ENCODE assay signal across 8 cellular contexts in the genomic region with DNA sequence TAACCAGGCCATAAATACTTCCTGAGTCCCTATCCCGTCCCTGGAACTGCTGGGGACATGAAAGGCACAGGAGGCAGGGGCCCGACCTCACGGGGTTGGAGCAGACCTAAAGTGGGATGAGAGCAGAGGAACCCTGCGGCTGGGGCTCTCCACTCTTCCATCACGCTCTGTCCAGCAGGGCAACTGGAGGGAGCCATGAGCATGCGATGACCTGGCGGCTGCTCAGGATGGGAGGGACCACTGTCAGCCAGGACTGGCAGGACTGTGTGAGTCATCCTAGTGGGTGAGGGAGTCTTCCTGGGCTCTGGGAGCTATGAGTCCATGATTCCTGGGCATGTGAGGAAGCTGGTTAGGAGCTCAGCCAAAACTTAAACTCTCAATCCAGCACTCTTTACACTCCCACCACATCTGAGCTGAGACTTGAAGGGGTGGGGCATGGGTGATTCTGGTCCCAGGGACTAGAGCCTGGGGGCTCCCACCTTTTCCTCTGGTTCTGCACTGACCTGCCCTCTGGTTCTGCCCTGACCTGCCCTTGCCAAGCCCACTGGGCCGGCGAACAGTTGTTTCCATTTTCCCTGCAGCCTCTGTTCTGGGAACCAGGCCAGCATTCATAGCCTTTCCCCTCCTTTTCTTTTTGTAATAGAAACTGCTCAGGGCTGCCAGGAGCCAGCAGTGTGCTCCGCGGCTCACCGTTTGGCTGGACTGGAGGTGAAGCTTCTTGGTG. TPM values are rescaled to one million over a fixed set of nuclear protein-coding genes. Genes with fewer than 3 reads are reported as not detected.
DNase-seq lines count a peak whose midpoint lies in the region; ATAC-seq and TF ChIP-seq lines count a peak whose summit lies in the region.

No MANE protein-coding gene starts in this region.

- no peaks in the 10 kb centered on the region for H3K36me3 ChIP-seq in GM23248 (ENCODE audit: low read depth)
- no peaks in the 10 kb centered on the region for H3K36me3 ChIP-seq in OCI-LY1 (ENCODE audit: insufficient read depth, low read length)
- no peaks in the 10 kb centered on the region for H3K36me3 ChIP-seq in endodermal cell (ENCODE audit: control insufficient read depth, insufficient read depth, low read length)
- no peaks in the 10 kb centered on the region for H3K36me3 ChIP-seq in aorta (ENCODE audit: control insufficient read depth in 1 of 2, insufficient read depth in 2 of 2, low read length in 1 of 2)

- DNase-seq in GM23248 (peak; percentile 99), endodermal cell (peak; percentile 79), midbrain (lab: John Stamatoyannopoulos, UW) (peak; percentile 87), aorta (peak; percentile 93 to 95), GM13977 (ENCODE audit: low spot score) (no peak), OCI-M1 (lab: John Stamatoyannopoulos, UW) (no peak)
- DNase-seq in activated naive CD4-positive, alpha-beta T cell (lab: John Stamatoyannopoulos, UW), result no peak

- H2AFZ ChIP-seq in GM23248 (peak overlapping the region; percentile 83), OCI-LY1 (ENCODE audit: low read length) (no peak overlapping the region)

- H3F3A ChIP-seq in GM23248 (ENCODE audit: insufficient read depth) (peaks cover 12% of the 10 kb centered on the region), OCI-LY1 (ENCODE audit: insufficient read depth, low read length) (peaks cover 9% of the 10 kb centered on the region; the same call in 1 of the 2 replicates)

- no peaks in the 10 kb centered on the region for H3K36me3 Mint-ChIP-seq in endodermal cell (ENCODE audit: low read depth)

- H3K4me3 ChIP-seq in GM23248 (peak overlapping the region; percentile 71), OCI-LY1 (ENCODE audit: low read depth, low read length, poor library complexity, severe bottlenecking) (no peak overlapping the region), endodermal cell (ENCODE audit: low read length) (no peak overlapping the region), aorta (ENCODE audit: low read length in 2 of 2) (no peak overlapping the region)

- no peak overlapping the region for H3K4me3 Mint-ChIP-seq in endodermal cell

- H3K4me1 Mint-ChIP-seq in endodermal cell, result peaks cover 9% of the 10 kb centered on the region

- no peaks in the 10 kb centered on the region for H3K27me3 Mint-ChIP-seq in endodermal cell (ENCODE audit: insufficient read depth)

- H3K79me2 ChIP-seq in GM23248 (ENCODE audit: insufficient read depth) (no peaks in the 10 kb centered on the region), OCI-LY1 (ENCODE audit: insufficient read depth, low read length) (no peaks in the 10 kb centered on the region)

- H3K4me2 ChIP-seq in GM23248 (ENCODE audit: unreplicated experiment), result peak overlapping the region; percentile 98
- peak overlapping the region; percentile 55 for H3K4me2 ChIP-seq in OCI-LY1 (ENCODE audit: low read length)

- in situ Hi-C loops in GM23248 (cut with MboI), result no loop called here
- in situ Hi-C loops in GM13977 (cut with MboI; ENCODE audit: low pct_unique_long_range_greater_than_20kb, low sequenced_read_pairs, unreplicated experiment), result loop anchor here (25.0 kb wide), 1 partner anchor 397 kb away; no protein-coding TSS in a partner anchor

- intact Hi-C loops in aorta (cut with DNase I), result loop anchor here (1.0 to 5.0 kb wide), 2 partner anchors 47 kb away; partner anchors contain the start of gene SYPL1 (in 2 of the 2)

- H3K27ac ChIP-seq in GM23248 (peak overlapping the region; percentile 77), OCI-LY1 (ENCODE audit: low read depth, low read length, poor library complexity, severe bottlenecking) (peak overlapping the region; percentile 99), endodermal cell (ENCODE audit: low read depth, low read length) (peak overlapping the region; percentile 19), aorta (ENCODE audit: low read depth in 1 of 2, low read length in 2 of 2) (peak overlapping the region in 1 of 2 donors; percentile 4)

- H4K20me1 ChIP-seq in GM23248 (ENCODE audit: insufficient read depth), result no peaks in the 10 kb centered on the region
- H4K20me1 ChIP-seq in OCI-LY1 (ENCODE audit: insufficient read depth, low read length), result no peaks in the 10 kb centered on the region

- H3K9me3 Mint-ChIP-seq in endodermal cell, result peaks cover 13% of the 10 kb centered on the region

- H3K4me1 ChIP-seq in GM23248 (ENCODE audit: insufficient read depth) (peaks cover 30% of the 10 kb centered on the region), OCI-LY1 (ENCODE audit: insufficient read depth, low read length, severe bottlenecking) (peaks cover 91% of the 10 kb centered on the region), endodermal cell (ENCODE audit: control insufficient read depth, insufficient read depth, low read length) (peaks cover 7% of the 10 kb centered on the region), aorta (ENCODE audit: control insufficient read depth in 1 of 2, insufficient read depth in 2 of 2, low read length in 2 of 2) (no peaks in the 10 kb centered on the region)

- no peaks in the 10 kb centered on the region for H3K27me3 ChIP-seq in GM23248 (replicated peaks; ENCODE audit: insufficient read depth)
- H3K27me3 ChIP-seq in OCI-LY1 (ENCODE audit: insufficient read depth, low read length), result no peaks in the 10 kb centered on the region
- no peaks in the 10 kb centered on the region for H3K27me3 ChIP-seq in endodermal cell (ENCODE audit: control insufficient read depth, insufficient read depth, low read length, poor library complexity, severe bottlenecking)
- H3K27me3 ChIP-seq in aorta (ENCODE audit: control insufficient read depth in 1 of 2, insufficient read depth in 2 of 2, low read length in 1 of 2), result no peaks in the 10 kb centered on the region

- ATAC-seq in aorta (ENCODE audit: low FRiP score), result peak; percentile 92

- H3K9me3 ChIP-seq in GM23248 (ENCODE audit: low read depth), result no peaks in the 10 kb centered on the region
- H3K9me3 ChIP-seq in OCI-LY1 (ENCODE audit: low read length), result no peaks in the 10 kb centered on the region
- peaks cover 5% of the 10 kb centered on the region for H3K9me3 ChIP-seq in endodermal cell (ENCODE audit: control insufficient read depth, low read length)
- H3K9me3 ChIP-seq in aorta (ENCODE audit: control insufficient read depth, low read length), result no peaks in the 10 kb centered on the region

- H3K9ac ChIP-seq in GM23248 (peak overlapping the region; percentile 56), OCI-LY1 (ENCODE audit: low read length) (peak overlapping the region; percentile 69), endodermal cell (ENCODE audit: extremely low read depth, low read length, poor library complexity, severe bottlenecking) (no peak overlapping the region)

- no peaks in the 10 kb centered on the region for H3K9me2 ChIP-seq in GM23248 (ENCODE audit: insufficient read depth)
- no peaks in the 10 kb centered on the region for H3K9me2 ChIP-seq in OCI-LY1 (ENCODE audit: low read depth, low read length)

- 1 to 6% methylated on average over 12 of the region's 12 CpGs for WGBS in GM23248 (ENCODE audit: low coverage in 1 of 2, low lambda C conversion rate in 2 of 2, missing lambda C conversion rate in 2 of 2), 2 experiments
- 89 to 91% methylated on average over 5 to 12 of the region's 12 CpGs for WGBS in endodermal cell (ENCODE audit: insufficient coverage in 1 of 2, insufficient read length in 1 of 2), 2 experiments
- WGBS in aorta, 2 donors, result 14% methylated on average over 12 of the region's 12 CpGs

- H3K27ac Mint-ChIP-seq in endodermal cell, result no peak overlapping the region

- TF ChIP-seq CTCF in OCI-LY1 (IDR thresholded peaks at IDR 0.05; ENCODE audit: low read length) (no peak), endodermal cell (conservative IDR thresholded peaks at IDR 0.05) (no peak), GM13977 (IDR thresholded peaks at IDR 0.05; ENCODE audit: extremely low read depth, insufficient read depth, missing control alignments) (no peak)

RNA-seq across cellular contexts. Expression of gene SYPL1, which starts 47.1 kb away (rescaled TPM):
- 49.0 and 59.7 TPM in 2 replicates for total RNA-seq in GM23248 (2014; rRNA removed; shearing (Covaris generic))
- polyA plus RNA-seq in GM23248 (2016; fragmentation: Nextera tagmentation; extraction: Ambion mirVana) (105 and 110 TPM in 2 replicates), aorta (10 to 100 TPM; 38.9 to 56.0 TPM)
- total RNA-seq in endodermal cell (10 to 100 TPM; 74.8 to 76.7 TPM), aorta (10 to 100 TPM; 69.1 to 70.5 TPM)
- 58.1 TPM for polyA plus RNA-seq in endodermal cell (2013, experiment 1 of 2)
- polyA plus RNA-seq in endodermal cell (2013, experiment 2 of 2), result 55.4 TPM

Comparison
In these comparisons a context has a peak if more than half of its experiments do, and no peak if none do; other contexts are left out.
1. DNase-seq: peak in GM23248 (single experiment), endodermal cell (single experiment), midbrain (single experiment) and aorta (2 of 2); none in activated naive CD4-positive, alpha-beta T cell (0 of 4), GM13977 (single experiment) and OCI-M1 (single experiment).